In genomic region chr12:4272976-4273650, GRCh38 we compare ENCODE assay signal across 8 cellular contexts. TPM values are rescaled to one million over a fixed set of nuclear protein-coding genes. Genes with fewer than 3 reads are reported as not detected.
DNase-seq lines count a peak whose midpoint lies in the region; ATAC-seq and TF ChIP-seq lines count a peak whose summit lies in the region.

No MANE protein-coding gene starts in this region.

- no peak overlapping the region for H3K27ac ChIP-seq in WERI-Rb-1

- H3K4me3 ChIP-seq in WERI-Rb-1 (ENCODE audit: low read depth, low read length) (peak overlapping the region; percentile 51), skeletal muscle cell (ENCODE audit: low read depth, low read length) (peak overlapping the region; percentile 100)

- H3K9me3 ChIP-seq in WERI-Rb-1 (ENCODE audit: severe bottlenecking), result no peaks in the 10 kb centered on the region

- intact Hi-C loops in left ventricle myocardium superior (cut with micrococcal nuclease), result loop anchor here (10.0 kb wide), 1 partner anchor 388 kb away; no protein-coding TSS in a partner anchor

- TF ChIP-seq CTCF in GM13977 (IDR thresholded peaks at IDR 0.05; ENCODE audit: extremely low read depth, insufficient read depth, missing control alignments) (no peak), WERI-Rb-1 (IDR thresholded peaks at IDR 0.05; ENCODE audit: low read depth, low read length) (no peak)

- peak; percentile 1 for ATAC-seq in left ventricle myocardium superior
- ATAC-seq in GM18868 (IDR thresholded peaks at IDR 0.05; ENCODE audit: unreplicated experiment), result no peak
- no peak for ATAC-seq in HG03457 (IDR thresholded peaks at IDR 0.05; ENCODE audit: unreplicated experiment)

- DNase-seq in GM13977 (ENCODE audit: low spot score) (peak; percentile 39), WERI-Rb-1 (no peak), left ventricle myocardium superior (peak; percentile 29), skeletal muscle cell (ENCODE audit: low read depth) (no peak), HCEC 1CT (no peak)
- DNase-seq in stimulated activated CD4-positive, alpha-beta T cell treated with anti-CD3 and anti-CD28 coated beads, Interleukin-12 subunit alpha, Interleukin-12 subunit beta, amount 100 ng/mL, for 4 hours, result no peak

- in situ Hi-C loops in GM13977 (cut with MboI; ENCODE audit: low pct_unique_long_range_greater_than_20kb, low sequenced_read_pairs, unreplicated experiment), result loop anchor here (10.0 kb wide), 3 partner anchors 168 to 378 kb away; no protein-coding TSS in a partner anchor

- peaks cover 82% of the 10 kb centered on the region for H3K27me3 ChIP-seq in WERI-Rb-1 (ENCODE audit: insufficient read depth, low read depth, severe bottlenecking)

- no peaks in the 10 kb centered on the region for H3K36me3 ChIP-seq in WERI-Rb-1

RNA-seq across cellular contexts. Expression of gene CCND2, which starts 0.4 kb away (rescaled TPM):
- total RNA-seq in left ventricle myocardium superior, result 281 TPM

RNA-seq across cellular contexts. Expression of gene TIGAR, which starts 47.9 kb away (rescaled TPM):
- 14.4 TPM for total RNA-seq in left ventricle myocardium superior

Comparison
In these comparisons a context has a peak if more than half of its experiments do, and no peak if none do; other contexts are left out.
1. DNase-seq: peak in GM13977 (single experiment) and left ventricle myocardium superior (single experiment); none in WERI-Rb-1 (single experiment), skeletal muscle cell (single experiment), stimulated activated CD4-positive, alpha-beta T cell treated with anti-CD3 and anti-CD28 coated beads, Interleukin-12 subunit alpha, Interleukin-12 subunit beta, amount 100 ng/mL, for 4 hours (single experiment) and HCEC 1CT (single experiment).